8 cellular contexts compared by ENCODE assay signal in genomic region chrX:43654431-43655150, GRCh38. TPM values are rescaled to one million over a fixed set of nuclear protein-coding genes. Genes with fewer than 3 reads are reported as not detected.
A peak's percentile ranks its signal among the peaks of the same experiment; 100 is the strongest.
DNase-seq lines count a peak whose midpoint lies in the region; TF ChIP-seq lines count a peak whose summit lies in the region.

No MANE protein-coding gene starts in this region.

- H3K27ac ChIP-seq in CD4-positive, alpha-beta memory T cell (ENCODE audit: low read depth, low read length), result peak overlapping the region; percentile 67
- no peak overlapping the region for H3K27ac ChIP-seq in mesendoderm (ENCODE audit: low read depth, low read length)

- peaks cover 0 to 1% of the 10 kb centered on the region in 2 donors for H3K27me3 Mint-ChIP-seq in CD4-positive, alpha-beta memory T cell

- H3K4me3 ChIP-seq in CD4-positive, alpha-beta memory T cell (ENCODE audit: low read length in 2 of 2), result peak overlapping the region in 1 of 2 donors; percentile 55
- H3K4me3 ChIP-seq in endocrine pancreas (ENCODE audit: control insufficient read depth, insufficient read depth, low read length) (no peak overlapping the region), mesendoderm (ENCODE audit: low read length) (no peak overlapping the region)

- CTCF ChIA-PET in CD4-positive, alpha-beta memory T cell (lab: Charles Lee; ENCODE audit: partially characterized antibody), result no interaction called here

- H3K18ac ChIP-seq in mesendoderm (ENCODE audit: low read length), result no peak overlapping the region

- WGBS in mesendoderm (ENCODE audit: extremely low coverage, insufficient coverage, low lambda C conversion rate), result no CpG with 5 or more reads among the region's 57 CpGs

- peak overlapping the region; percentile 79 to 95 (median 88) for H3K4me3 Mint-ChIP-seq in CD4-positive, alpha-beta memory T cell

- no peaks in the 10 kb centered on the region for H3K36me3 ChIP-seq in CD4-positive, alpha-beta memory T cell (ENCODE audit: insufficient read depth, low read length)
- no peaks in the 10 kb centered on the region for H3K36me3 ChIP-seq in endocrine pancreas (ENCODE audit: control insufficient read depth, insufficient read depth, low read length)
- H3K36me3 ChIP-seq in mesendoderm (ENCODE audit: control insufficient read depth, insufficient read depth, low read length), result no peaks in the 10 kb centered on the region

- peak overlapping the region; percentile 72 for H3K9ac ChIP-seq in endocrine pancreas (ENCODE audit: control insufficient read depth, insufficient read depth, low read length)
- peak overlapping the region; percentile 63 for H3K9ac ChIP-seq in mesendoderm (ENCODE audit: low read length)

- H3K9me3 Mint-ChIP-seq in CD4-positive, alpha-beta memory T cell, result peaks cover 0 to 1% (median 0%) of the 10 kb centered on the region in 8 donors

- peak overlapping the region; percentile 93 to 99 (median 98) for H3K27ac Mint-ChIP-seq in CD4-positive, alpha-beta memory T cell

- no peak overlapping the region for H4K8ac ChIP-seq in mesendoderm (ENCODE audit: low read depth, low read length)

- intact Hi-C loops in CD4-positive, alpha-beta memory T cell (cut with micrococcal nuclease), result loop anchor here (2.0 kb wide), 1 partner anchor 1732 kb away; the partner anchor contains the start of gene CASK

- H3K4me2 ChIP-seq in mesendoderm (ENCODE audit: low read length), result no peak overlapping the region

- no peaks in the 10 kb centered on the region for H3K79me2 ChIP-seq in mesendoderm (ENCODE audit: control insufficient read depth, insufficient read depth, low read length)

- H2BK5ac ChIP-seq in mesendoderm (ENCODE audit: low read length), result no peak overlapping the region

- H3K23ac ChIP-seq in mesendoderm (ENCODE audit: low read length), result no peak overlapping the region

- H2BK15ac ChIP-seq in mesendoderm (replicated peaks; ENCODE audit: low read depth), result no peak overlapping the region

- peak; percentile 87 to 90 (median 89) for DNase-seq in CD4-positive, alpha-beta memory T cell
- DNase-seq in GM20000 (ENCODE audit: low spot score) (peak; percentile 80), HS-27A (ENCODE audit: low read depth) (peak; percentile 34), NOMO-1 (lab: John Stamatoyannopoulos, UW; ENCODE audit: unreplicated experiment in 2 of 2) (peak; percentile 75 to 80), mesendoderm (peak; percentile 93)
- DNase-seq in activated CD8-positive, alpha-beta memory T cell treated with anti-CD3 and anti-CD28 coated beads, Interleukin-2, amount 50 U/mL, for 4 hours, result peak; percentile 82
- DNase-seq in stimulated activated CD8-positive, alpha-beta memory T cell treated with anti-CD3 and anti-CD28 coated beads, Interleukin-12 subunit alpha, Interleukin-12 subunit beta, amount 100 ng/mL, for 4 hours (ENCODE audit: low read depth), result peak; percentile 68

- H3K79me1 ChIP-seq in mesendoderm (ENCODE audit: low read length), result no peaks in the 10 kb centered on the region

- H2AK5ac ChIP-seq in mesendoderm (ENCODE audit: low read length), result no peak overlapping the region

- H2BK120ac ChIP-seq in mesendoderm (ENCODE audit: low read depth, low read length), result no peak overlapping the region

- no peaks in the 10 kb centered on the region for H3K27me3 ChIP-seq in CD4-positive, alpha-beta memory T cell (ENCODE audit: insufficient read depth, low read length)
- H3K27me3 ChIP-seq in endocrine pancreas (ENCODE audit: control insufficient read depth, insufficient read depth, low read length), result no peaks in the 10 kb centered on the region
- H3K27me3 ChIP-seq in mesendoderm (ENCODE audit: insufficient read depth, low read length, poor library complexity), result no peaks in the 10 kb centered on the region

- POLR2A ChIA-PET in CD4-positive, alpha-beta memory T cell (lab: Charles Lee; ENCODE audit: partially characterized antibody), result no interaction called here

- peaks cover 0 to 2% of the 10 kb centered on the region in 2 donors for H3K36me3 Mint-ChIP-seq in CD4-positive, alpha-beta memory T cell

- TF ChIP-seq CTCF in GM20000 (IDR thresholded peaks at IDR 0.05; ENCODE audit: extremely low read depth, missing control alignments), result no peak

- no peaks in the 10 kb centered on the region for H3K9me3 ChIP-seq in CD4-positive, alpha-beta memory T cell (ENCODE audit: control insufficient read depth in 1 of 2, low read length in 2 of 2)
- H3K9me3 ChIP-seq in endocrine pancreas (ENCODE audit: control insufficient read depth, low read length), result no peaks in the 10 kb centered on the region

- H3K4me1 Mint-ChIP-seq in CD4-positive, alpha-beta memory T cell, result peaks cover 2 to 8% (median 6%) of the 10 kb centered on the region in 4 donors

- H4K5ac ChIP-seq in mesendoderm (ENCODE audit: low read length), result no peak overlapping the region

- no peaks in the 10 kb centered on the region for H3K4me1 ChIP-seq in CD4-positive, alpha-beta memory T cell (ENCODE audit: insufficient read depth, low read length)
- H3K4me1 ChIP-seq in endocrine pancreas (ENCODE audit: control insufficient read depth, insufficient read depth, low read length) (no peaks in the 10 kb centered on the region), mesendoderm (ENCODE audit: control insufficient read depth, low read depth, low read length) (no peaks in the 10 kb centered on the region)

- H3K56ac ChIP-seq in mesendoderm (ENCODE audit: low read length), result peak overlapping the region; percentile 81

- H3K4ac ChIP-seq in mesendoderm (ENCODE audit: low read depth, low read length), result no peak overlapping the region

RNA-seq across cellular contexts. Expression of gene MAOA, which starts 1.5 kb away (rescaled TPM):
- total RNA-seq in CD4-positive, alpha-beta memory T cell, result under 1 TPM in 1 of 2 experiments, not detected in 1; 0.09 TPM
- polyA plus RNA-seq in CD4-positive, alpha-beta memory T cell, result 1 to 10 TPM in 1 of 2 donors, not detected in 1; 6.2 TPM
- polyA plus RNA-seq in mesendoderm (2013, experiment 1 of 2), result 2.2 TPM
- polyA plus RNA-seq in mesendoderm (2013, experiment 2 of 2), result 2.8 TPM

Comparison
In these comparisons a context has a peak if more than half of its experiments do, and no peak if none do; other contexts are left out.
1. DNase-seq: peak in every context shown above with its lines; median percentile 93 in mesendoderm; 89 in CD4-positive, alpha-beta memory T cell; 82 in activated CD8-positive, alpha-beta memory T cell treated with anti-CD3 and anti-CD28 coated beads, Interleukin-2, amount 50 U/mL, for 4 hours; 80 in GM20000; 78 in NOMO-1; 68 in stimulated activated CD8-positive, alpha-beta memory T cell treated with anti-CD3 and anti-CD28 coated beads, Interleukin-12 subunit alpha, Interleukin-12 subunit beta, amount 100 ng/mL, for 4 hours; 34 in HS-27A.